ENCODE assay signal across 17 cellular contexts in genomic region chr1:185292237-185292636, GRCh38. TPM values are rescaled to one million over a fixed set of nuclear protein-coding genes. Genes with fewer than 3 reads are reported as not detected.
A peak's percentile ranks its signal among the peaks of the same experiment; 100 is the strongest.
DNase-seq lines count a peak whose midpoint lies in the region; ATAC-seq, FAIRE-seq and TF ChIP-seq lines count a peak whose summit lies in the region.
"Had no signal": no experiment of that assay in that cellular context is flagged by ENCODE, and none has a peak within 500 bp of the region (broad histone marks: within the 10 kb centered on the region; RNA-seq: fewer than 3 reads in every experiment).

No MANE protein-coding gene starts in this region.

- H3K4me1 Mint-ChIP-seq in CD14-positive monocyte (peaks cover 23% of the 10 kb centered on the region), naive B cell (peaks cover 9 to 24% (median 14%) of the 10 kb centered on the region in 3 donors), immature natural killer cell (peaks cover 4 to 76% of the 10 kb centered on the region in 2 donors)

- CTCF ChIA-PET in K562 (lab: Yijun Ruan, JAX; ENCODE audit: low intra/inter-chr PET ratio) = no interaction called here

- peaks cover 34% of the 10 kb centered on the region for H3K36me3 ChIP-seq in K562 (ENCODE audit: control insufficient read depth, insufficient read depth, low read length)

- H2AFZ ChIP-seq in K562 (ENCODE audit: low read depth, low read length) = no peak overlapping the region

- in situ Hi-C loops in K562 (cut with MboI) = no loop called here

- DNase-seq in CD14-positive monocyte (ENCODE audit: low spot score) (peak; percentile 47), MV-4-11 (lab: John Stamatoyannopoulos, UW) (peak; percentile 48), K562 (ENCODE audit: extremely low read depth in 1 of 4, low spot score in 3 of 4) (no peak), naive B cell (no peak), immature natural killer cell (no peak), foreskin keratinocyte (no peak), cerebellar cortex (ENCODE audit: low spot score) (no peak)
- DNase-seq: activated CD4-positive, alpha-beta T cell treated with anti-CD3 and anti-CD28 coated beads for 1 hour; activated T-cell treated with anti-CD3 and anti-CD28 coated beads for 4 hours; BE2C; H7; hippocampal formation; Karpas-422; NCI-H748 treated with DMSO at 0.1 percent for 48 hours had no signal

- ATAC-seq in K562 (peak; percentile 38), naive B cell (ENCODE audit: low read depth in 2 of 2) (peak; percentile 54 to 58), GM18520 (IDR thresholded peaks at IDR 0.05; ENCODE audit: unreplicated experiment) (no peak), foreskin keratinocyte (no peak)

- TF ChIP-seq POLR2A in K562 (conservative IDR thresholded peaks at IDR 0.05) = peak; percentile 45; the same call in 1 of the 2 replicates

- peaks cover 0 to 2% (median 0%) of the 10 kb centered on the region in 3 donors for H3K27me3 Mint-ChIP-seq in CD14-positive monocyte (ENCODE audit: low read depth in 3 of 3)
- H3K27me3 Mint-ChIP-seq in naive B cell = no peaks in the 10 kb centered on the region
- peaks cover 0 to 4% (median 0%) of the 10 kb centered on the region in 3 donors for H3K27me3 Mint-ChIP-seq in immature natural killer cell (ENCODE audit: low read depth in 3 of 3)

- H3K27ac ChIP-seq in K562 (ENCODE audit: extremely low read depth, low read depth, low read length) = no peak overlapping the region; the same call in 2 of the 3 replicates
- H3K27ac ChIP-seq in foreskin keratinocyte = no peak overlapping the region
- H3K27ac ChIP-seq: SJSA1, tibial artery had no signal

- no peak overlapping the region for H3K4me3 ChIP-seq in K562
- H3K4me3 ChIP-seq: SJSA1, tibial artery had no signal

- H3K9me1 ChIP-seq in K562 (ENCODE audit: control insufficient read depth, insufficient read depth, low read length) = no peaks in the 10 kb centered on the region

- peaks cover 0 to 6% (median 0%) of the 10 kb centered on the region in 7 donors for H3K9me3 Mint-ChIP-seq in CD14-positive monocyte
- peaks cover 0 to 5% (median 0%) of the 10 kb centered on the region in 7 donors for H3K9me3 Mint-ChIP-seq in naive B cell
- H3K9me3 Mint-ChIP-seq in immature natural killer cell = no peaks in the 10 kb centered on the region

- no peak overlapping the region; a peak in 2 of 4 replicates for H3K9ac ChIP-seq in K562 (ENCODE audit: insufficient read depth in 1 of 2, low read depth in 2 of 2, low read length in 2 of 2)

- H3K4me2 ChIP-seq in K562 (ENCODE audit: insufficient read depth, low read length) = no peak overlapping the region

- no peaks in the 10 kb centered on the region for H3K27me3 ChIP-seq in K562 (ENCODE audit: control insufficient read depth in 2 of 2, insufficient read depth in 2 of 2, low read length in 2 of 2)
- H3K27me3 ChIP-seq in foreskin keratinocyte = no peaks in the 10 kb centered on the region
- H3K27me3 ChIP-seq: BE2C, SJSA1, tibial artery had no signal

- H4K20me1 ChIP-seq in K562 (replicated peaks; ENCODE audit: control insufficient read depth, insufficient read depth, low read length) = no peaks in the 10 kb centered on the region

- H3K4me3 Mint-ChIP-seq in CD14-positive monocyte (peak overlapping the region; percentile 32 to 72), naive B cell (peak overlapping the region in 5 of 8 donors; percentile 13 to 73 (median 35)), immature natural killer cell (no peak overlapping the region)

- H3K79me2 ChIP-seq in K562 (ENCODE audit: control insufficient read depth, insufficient read depth, low read length) = no peaks in the 10 kb centered on the region

- intact Hi-C loops in CD14-positive monocyte (cut with micrococcal nuclease) (no loop called here), K562 (cut with micrococcal nuclease) (no loop called here)

- FAIRE-seq in K562 (lab: Jason Lieb, UNC) = no peak

- TF ChIP-seq RAD21 in K562 (CRISPR knock-in tag; conservative IDR thresholded peaks at IDR 0.05 in 1 of 2, IDR thresholded peaks at IDR 0.05 in 1 of 2) = no peak

- BruUV-seq in K562 (replicated peaks; lab: Mats Ljungman, UMichigan) = no TSS peak

- no peak for TF ChIP-seq EP300 in K562 (IDR thresholded peaks at IDR 0.05; ENCODE audit: low read length)

- H3K27ac Mint-ChIP-seq in CD14-positive monocyte = peak overlapping the region; percentile 76 to 92 (median 85)
- peak overlapping the region in 5 of 6 donors; percentile 24 to 77 (median 53) for H3K27ac Mint-ChIP-seq in naive B cell
- H3K27ac Mint-ChIP-seq in immature natural killer cell = peak overlapping the region in 3 of 6 donors; percentile 20 to 72 (median 51)

- POLR2A ChIA-PET in K562 (lab: Yijun Ruan, JAX) = interaction anchor here (0.9 to 2.4 kb wide), 2 partner anchors 13 to 17 kb away, joined by 3 to 7 read pairs; no protein-coding TSS in a partner anchor

- WGBS in K562 (ENCODE audit: insufficient coverage, low coverage, missing lambda C conversion rate) = 61% methylated on average over 4 of the region's 5 CpGs

- H3K4me1 ChIP-seq in K562 (replicated peaks in 1 of 2; ENCODE audit: control insufficient read depth in 2 of 2, insufficient read depth in 2 of 2, low read length in 2 of 2) = peaks cover 9 to 33% of the 10 kb centered on the region in 2 experiments; a peak in 3 of 5 replicates
- H3K4me1 ChIP-seq in foreskin keratinocyte = no peaks in the 10 kb centered on the region
- H3K4me1 ChIP-seq: BE2C, SJSA1, tibial artery had no signal

- no peaks in the 10 kb centered on the region for H3K9me3 ChIP-seq in K562 (replicated peaks; ENCODE audit: control insufficient read depth, insufficient read depth, low read depth, low read length)
- H3K9me3 ChIP-seq: BE2C, SJSA1, tibial artery had no signal

- peaks cover 42 to 43% of the 10 kb centered on the region in 2 donors for H3K36me3 Mint-ChIP-seq in CD14-positive monocyte
- peaks cover 0 to 1% of the 10 kb centered on the region in 2 donors for H3K36me3 Mint-ChIP-seq in naive B cell
- H3K36me3 Mint-ChIP-seq in immature natural killer cell = peaks cover 24 to 40% (median 30%) of the 10 kb centered on the region in 3 donors

- TF ChIP-seq CTCF in CD14-positive monocyte (IDR thresholded peaks at IDR 0.05) (no peak), K562 (IDR thresholded peaks at IDR 0.05 in 2 of 3, conservative IDR thresholded peaks at IDR 0.05 in 1 of 3; ENCODE audit: insufficient read depth in 2 of 3, low read depth in 1 of 3, low read length in 3 of 3) (no peak), foreskin keratinocyte (conservative IDR thresholded peaks at IDR 0.05) (no peak)

TF ChIP-seq in K562, 482 proteins besides CTCF, POLR2A, EP300 and RAD21 (continues in another document):
- TF ChIP-seq TRIM25 (IDR thresholded peaks at IDR 0.05; ENCODE audit: borderline replicate concordance) (0 out of 2 replicates have a peak, but pooled peaks have one; percentile 71), TRIM24 (IDR thresholded peaks at IDR 0.05) (0 out of 4 replicates have a peak, but pooled peaks of 1 of the 2 experiments have one; percentile 37)

RNA-seq across cellular contexts. Expression of gene IVNS1ABP, which starts 24.8 kb away (rescaled TPM):
- polyA plus RNA-seq in CD14-positive monocyte = 10 to 100 TPM; 50.9 to 69.2 TPM
- 173 and 433 TPM in 2 replicates for total RNA-seq in K562 (2011; cell fraction: chromatin; rRNA removed; ENCODE audit: low replicate concordance)
- total RNA-seq in K562 (2011; cell fraction: nucleolus; rRNA removed) = 69.9 and 88.0 TPM in 2 replicates
- total RNA-seq in K562 (2011; cell fraction: nucleoplasm; rRNA removed) = 156 and 175 TPM in 2 replicates
- total RNA-seq in K562 (2014; rRNA removed) = 50.1 and 55.0 TPM in 2 replicates
- total RNA-seq in K562 (2014; rRNA removed; fragmentation: Illumina TruSeq; extraction: Trizol) = 98.4 and 106 TPM in 2 replicates
- 77.7 and 79.5 TPM in 2 replicates for total RNA-seq in K562 (2015; rRNA removed; fragmentation: Illumina TruSeq; extraction: Trizol)
- 83.1 and 83.2 TPM in 2 replicates for total RNA-seq in K562 (2021)
- 126 and 128 TPM in 2 replicates for polyA plus RNA-seq in K562 (2011; rRNA removed)
- polyA plus RNA-seq in K562 (2011; cell fraction: cytosol; rRNA removed) = 19.6 and 49.4 TPM in 2 replicates
- 310 and 362 TPM in 2 replicates for polyA plus RNA-seq in K562 (2011; cell fraction: nucleus; rRNA removed)
- polyA plus RNA-seq in K562 (2012) = 30.0 and 50.2 TPM in 2 replicates
- 62.7 and 68.0 TPM in 2 replicates for polyA plus RNA-seq in K562 (2014; fragmentation: Illumina TruSeq; extraction: Trizol)
- polyA plus RNA-seq in K562 (2014; fragmentation: Nextera tagmentation; extraction: Ambion mirVana) = 10 to 100 TPM; 30.6 to 77.7 TPM
- polyA plus RNA-seq in K562 (2014; rRNA removed) = 57.4 and 61.2 TPM in 2 replicates
- 163 and 190 TPM in 2 replicates for polyA minus RNA-seq in K562 (2011; rRNA and poly(A)+ RNA removed)
- polyA minus RNA-seq in K562 (2011; cell fraction: cytosol; rRNA and poly(A)+ RNA removed) = 32.6 and 42.3 TPM in 2 replicates
- polyA minus RNA-seq in K562 (2011; cell fraction: nucleus; rRNA and poly(A)+ RNA removed) = 289 and 483 TPM in 2 replicates
- 10 to 100 TPM; 20.3 to 40.9 (median 31.0) TPM for polyA plus RNA-seq in naive B cell (ENCODE audit: low read depth in 6 of 6)
- 100 to 1,000 TPM in 2 of 3 donors, 10 to 100 TPM in 1; 68.6 to 146 (median 110) TPM for polyA plus RNA-seq in immature natural killer cell
- 73.4 and 76.4 TPM in 2 replicates for total RNA-seq in foreskin keratinocyte
- polyA plus RNA-seq in foreskin keratinocyte = 39.8 and 45.6 TPM in 2 replicates

Comparison
In these comparisons a context has a peak if more than half of its experiments do, and no peak if none do; other contexts are left out.
1. DNase-seq: peak in CD14-positive monocyte (single experiment) and MV-4-11 (single experiment); none in K562 (0 of 4), naive B cell (single experiment), immature natural killer cell (0 of 3), foreskin keratinocyte (0 of 2) and cerebellar cortex (single experiment).
2. H3K4me3 Mint-ChIP-seq: peak in CD14-positive monocyte (2 of 2) and naive B cell (5 of 8); none in immature natural killer cell (0 of 5).
3. ATAC-seq: peak in K562 (single experiment) and naive B cell (2 of 2); none in GM18520 (single experiment) and foreskin keratinocyte (single experiment).